ENCODE assay signal across 15 cellular contexts in genomic region chr18:76920974-76921373, GRCh38.
"Had no signal": no experiment of that assay in that cellular context is flagged by ENCODE, and none has a peak within 500 bp of the region (broad histone marks: within the 10 kb centered on the region; RNA-seq: fewer than 3 reads in every experiment).

No MANE protein-coding gene starts in this region.

- H3K4me3 ChIP-seq: gastrocnemius medialis had no signal

- H3K27ac Mint-ChIP-seq: activated naive CD8-positive, alpha-beta T cell; activated T-helper 2 cell treated with anti-CD3 and anti-CD28 coated beads, Interferon-gamma antibody, Interleukin-2, Interleukin-4, amounts not matched to agents 10 μg/mL and 5 μg/mL and 100 μg/mL, durations not matched to agents 14 hours and 24 hours and 36 hours had no signal

- H3K9me3 Mint-ChIP-seq: activated T-helper 2 cell treated with anti-CD3 and anti-CD28 coated beads, Interferon-gamma antibody, Interleukin-2, Interleukin-4, amounts not matched to agents 10 μg/mL and 5 μg/mL and 100 μg/mL, durations not matched to agents 14 hours and 24 hours and 36 hours; T-cell had no signal

- H3K27me3 Mint-ChIP-seq: activated naive CD8-positive, alpha-beta T cell; T-cell had no signal

- H3K27ac ChIP-seq: gastrocnemius medialis had no signal

- H3K9me3 ChIP-seq: gastrocnemius medialis had no signal

- DNase-seq: activated CD4-positive, alpha-beta T cell treated with anti-CD3 and anti-CD28 coated beads, Interleukin-2, amount 50 U/mL, for 1 hour; effector CD8-positive, alpha-beta T cell; gastrocnemius medialis; head of caudate nucleus; kidney; midbrain; occipital lobe; posterior cingulate gyrus; stimulated activated CD4-positive, alpha-beta T cell treated with anti-CD3 and anti-CD28 coated beads, Interleukin-2, amount 100 ng/mL, for 24 hours; T-cell; T-helper 9 cell had no signal

- ATAC-seq: esophagus mucosa, gastrocnemius medialis, left lobe of liver, T-cell had no signal

- H3K4me1 ChIP-seq: gastrocnemius medialis had no signal

- H3K27me3 ChIP-seq: gastrocnemius medialis had no signal

- H3K4me3 Mint-ChIP-seq: activated naive CD8-positive, alpha-beta T cell; T-cell had no signal
